Comparison of ENCODE assay signal across 39 cellular contexts in genomic region chr4:96189761-96190160, GRCh38.
"Had no signal": no experiment of that assay in that cellular context is flagged by ENCODE, and none has a peak within 500 bp of the region (broad histone marks: within the 10 kb centered on the region; RNA-seq: fewer than 3 reads in every experiment).

No MANE protein-coding gene starts in this region.

- H3K4me3 ChIP-seq: adrenal gland, ascending aorta, body of pancreas, cardiac muscle cell had no signal

- H3K4me3 Mint-ChIP-seq: activated naive CD4-positive, alpha-beta T cell treated with anti-CD3 and anti-CD28 coated beads for 36 hours; activated naive CD4-positive, alpha-beta T cell treated with anti-CD3 and anti-CD28 coated beads, Interleukin-2, amount 10 ng/mL, durations not matched to agents 7 days and 5 days; activated naive CD4-positive, alpha-beta T cell treated with anti-CD3 and anti-CD28 coated beads, Interleukin-2, amount 50 U/mL, for 24 hours; activated naive CD8-positive, alpha-beta T cell; activated naive CD8-positive, alpha-beta T cell treated with anti-CD3 and anti-CD28 coated beads for 36 hours; activated naive CD8-positive, alpha-beta T cell treated with anti-CD3 and anti-CD28 coated beads, Interleukin-2, amount 10 ng/mL, durations not matched to agents 7 days and 5 days; activated naive CD8-positive, alpha-beta T cell treated with anti-CD3 and anti-CD28 coated beads, Interleukin-2, amount 50 U/mL, for 24 hours; activated T-cell treated with anti-CD3 and anti-CD28 coated beads, Interleukin-2, amount 50 U/mL, for 24 hours; activated T-cell treated with anti-CD3 and anti-CD28 coated beads, Interleukin-2, amount 50 U/mL, for 4 hours; activated T-cell treated with anti-CD3 and anti-CD28 coated beads, Interleukin-2, amount 50 U/mL, for 72 hours; activated T-helper 1 cell treated with anti-CD3 and anti-CD28 coated beads, Interleukin-12 subunit alpha, Interleukin-12 subunit beta, Interleukin-2, Interleukin-4 antibody, amounts not matched to agents 30 ng/mL and 10 ng/mL and 1 ng/mL, durations not matched to agents 14 hours and 24 hours and 36 hours; activated T-helper 17 cell treated with anti-CD3 and anti-CD28 coated beads, Interleukin-2, amount 50 U/mL, for 72 hours; brain; central memory CD8-positive, alpha-beta T cell had no signal

- H3K9me3 ChIP-seq: adrenal gland, ascending aorta, body of pancreas had no signal

- H3K36me3 Mint-ChIP-seq: activated naive CD4-positive, alpha-beta T cell treated with anti-CD3 and anti-CD28 coated beads, Interleukin-2, amount 10 ng/mL, durations not matched to agents 7 days and 5 days; activated naive CD4-positive, alpha-beta T cell treated with anti-CD3 and anti-CD28 coated beads, Interleukin-2, amount 50 U/mL, for 24 hours; activated naive CD4-positive, alpha-beta T cell treated with anti-CD3 and anti-CD28 coated beads, Interleukin-2, amount 50 U/mL, for 72 hours; activated naive CD8-positive, alpha-beta T cell; activated naive CD8-positive, alpha-beta T cell treated with anti-CD3 and anti-CD28 coated beads for 36 hours; activated naive CD8-positive, alpha-beta T cell treated with anti-CD3 and anti-CD28 coated beads, Interleukin-2, amount 10 ng/mL, durations not matched to agents 7 days and 5 days; brain had no signal

- H3K9me3 Mint-ChIP-seq: activated naive CD8-positive, alpha-beta T cell treated with anti-CD3 and anti-CD28 coated beads, Interleukin-2, amount 50 U/mL, for 24 hours; activated T-helper 1 cell treated with anti-CD3 and anti-CD28 coated beads, Interleukin-12 subunit alpha, Interleukin-12 subunit beta, Interleukin-2, Interleukin-4 antibody, amounts not matched to agents 30 ng/mL and 10 ng/mL and 1 ng/mL, durations not matched to agents 14 hours and 24 hours and 36 hours; activated T-helper 17 cell treated with anti-CD3 and anti-CD28 coated beads, Interleukin-2, amount 50 U/mL, for 72 hours; activated T-helper 2 cell treated with anti-CD3 and anti-CD28 coated beads, Interferon-gamma antibody, Interleukin-2, Interleukin-4, amounts not matched to agents 10 μg/mL and 5 μg/mL and 100 μg/mL, durations not matched to agents 14 hours and 24 hours and 36 hours had no signal

- DNase-seq: activated effector memory CD4-positive, alpha-beta T cell treated with anti-CD3 and anti-CD28 coated beads, Interleukin-2, amount 50 U/mL, for 16 hours; activated effector memory CD4-positive, alpha-beta T cell treated with Interleukin-2 at 50 U/mL for 16 hours; activated gamma-delta T cell; activated gamma-delta T cell treated with Interleukin-2 at 50 U/mL for 16 hours; activated naive CD4-positive, alpha-beta T cell; activated naive CD4-positive, alpha-beta T cell treated with anti-CD3 and anti-CD28 coated beads for 36 hours; activated naive CD4-positive, alpha-beta T cell treated with anti-CD3 and anti-CD28 coated beads, Interleukin-2, amount 10 ng/mL, durations not matched to agents 7 days and 5 days; activated naive CD4-positive, alpha-beta T cell treated with anti-CD3 and anti-CD28 coated beads, Interleukin-2, amount 50 U/mL, for 16 hours; activated naive CD4-positive, alpha-beta T cell treated with Interleukin-2 at 50 U/mL for 16 hours; activated naive CD8-positive, alpha-beta T cell treated with anti-CD3 and anti-CD28 coated beads for 36 hours; activated naive CD8-positive, alpha-beta T cell treated with anti-CD3 and anti-CD28 coated beads, Interleukin-2, amount 10 ng/mL, durations not matched to agents 7 days and 5 days; activated naive CD8-positive, alpha-beta T cell treated with anti-CD3 and anti-CD28 coated beads, Interleukin-2, amount 50 U/mL, for 24 hours; activated T-cell treated with anti-CD3 and anti-CD28 coated beads for 4 hours; activated T-cell treated with anti-CD3 and anti-CD28 coated beads, Interleukin-2, amount 50 U/mL, for 1 hour; activated T-cell treated with anti-CD3 and anti-CD28 coated beads, Interleukin-2, amount 50 U/mL, for 24 hours; activated T-cell treated with anti-CD3 and anti-CD28 coated beads, Interleukin-2, amount 50 U/mL, for 4 hours; activated T-cell treated with anti-CD3 and anti-CD28 coated beads, Interleukin-2, amount 50 U/mL, for 48 hours; activated T-cell treated with anti-CD3 and anti-CD28 coated beads, Interleukin-2, amount 50 U/mL, for 72 hours; adrenal gland; amniotic stem cell; amygdala; anterior cingulate cortex; aorta; body of pancreas; brain microvascular endothelial cell; caudate nucleus; central memory CD4-positive, alpha-beta T cell; cerebellar nuclear complex had no signal

- H3K27ac Mint-ChIP-seq: activated naive CD4-positive, alpha-beta T cell treated with anti-CD3 and anti-CD28 coated beads for 36 hours; activated naive CD4-positive, alpha-beta T cell treated with anti-CD3 and anti-CD28 coated beads, Interleukin-2, amount 10 ng/mL, durations not matched to agents 7 days and 5 days; activated naive CD4-positive, alpha-beta T cell treated with anti-CD3 and anti-CD28 coated beads, Interleukin-2, amount 50 U/mL, for 24 hours; activated naive CD4-positive, alpha-beta T cell treated with anti-CD3 and anti-CD28 coated beads, Interleukin-2, amount 50 U/mL, for 72 hours; activated naive CD8-positive, alpha-beta T cell; activated naive CD8-positive, alpha-beta T cell treated with anti-CD3 and anti-CD28 coated beads for 36 hours; activated naive CD8-positive, alpha-beta T cell treated with anti-CD3 and anti-CD28 coated beads, Interleukin-2, amount 10 ng/mL, durations not matched to agents 7 days and 5 days; activated naive CD8-positive, alpha-beta T cell treated with anti-CD3 and anti-CD28 coated beads, Interleukin-2, amount 50 U/mL, for 24 hours; activated T-cell treated with anti-CD3 and anti-CD28 coated beads, Interleukin-2, amount 50 U/mL, for 24 hours; activated T-cell treated with anti-CD3 and anti-CD28 coated beads, Interleukin-2, amount 50 U/mL, for 72 hours; activated T-helper 1 cell treated with anti-CD3 and anti-CD28 coated beads, Interleukin-12 subunit alpha, Interleukin-12 subunit beta, Interleukin-2, Interleukin-4 antibody, amounts not matched to agents 30 ng/mL and 10 ng/mL and 1 ng/mL, durations not matched to agents 14 hours and 24 hours and 36 hours; activated T-helper 17 cell treated with anti-CD3 and anti-CD28 coated beads, Interleukin-2, amount 50 U/mL, for 72 hours; activated T-helper 2 cell treated with anti-CD3 and anti-CD28 coated beads, Interferon-gamma antibody, Interleukin-2, Interleukin-4, amounts not matched to agents 10 μg/mL and 5 μg/mL and 100 μg/mL, durations not matched to agents 14 hours and 24 hours and 36 hours; brain had no signal

- H3K4me1 Mint-ChIP-seq: activated naive CD4-positive, alpha-beta T cell treated with anti-CD3 and anti-CD28 coated beads, Interleukin-2, amount 10 ng/mL, durations not matched to agents 7 days and 5 days; activated naive CD4-positive, alpha-beta T cell treated with anti-CD3 and anti-CD28 coated beads, Interleukin-2, amount 50 U/mL, for 24 hours; activated naive CD8-positive, alpha-beta T cell treated with anti-CD3 and anti-CD28 coated beads for 36 hours; activated naive CD8-positive, alpha-beta T cell treated with anti-CD3 and anti-CD28 coated beads, Interleukin-2, amount 10 ng/mL, durations not matched to agents 7 days and 5 days; activated naive CD8-positive, alpha-beta T cell treated with anti-CD3 and anti-CD28 coated beads, Interleukin-2, amount 50 U/mL, for 24 hours; activated T-helper 17 cell treated with anti-CD3 and anti-CD28 coated beads, Interleukin-2, amount 50 U/mL, for 72 hours; brain; central memory CD8-positive, alpha-beta T cell had no signal

- H3K27ac ChIP-seq: adrenal gland, ascending aorta, body of pancreas, brain microvascular endothelial cell, cardiac muscle cell had no signal

- FAIRE-seq: astrocyte had no signal

- H3K4me1 ChIP-seq: adrenal gland, ascending aorta, body of pancreas had no signal

- ATAC-seq: activated naive CD4-positive, alpha-beta T cell treated with anti-CD3 and anti-CD28 coated beads, Interleukin-2, amount 50 U/mL, for 72 hours; activated naive CD8-positive, alpha-beta T cell treated with anti-CD3 and anti-CD28 coated beads, Interleukin-2, amount 50 U/mL, for 24 hours; activated T-cell treated with anti-CD3 and anti-CD28 coated beads, Interleukin-2, amount 50 U/mL, for 4 hours; activated T-cell treated with anti-CD3 and anti-CD28 coated beads, Interleukin-2, amount 50 U/mL, for 72 hours; activated T-helper 17 cell treated with anti-CD3 and anti-CD28 coated beads, Interleukin-2, amount 50 U/mL, for 72 hours; body of pancreas had no signal

- H3K27me3 Mint-ChIP-seq: activated naive CD4-positive, alpha-beta T cell treated with anti-CD3 and anti-CD28 coated beads, Interleukin-2, amount 10 ng/mL, durations not matched to agents 7 days and 5 days; activated naive CD4-positive, alpha-beta T cell treated with anti-CD3 and anti-CD28 coated beads, Interleukin-2, amount 50 U/mL, for 24 hours; activated naive CD8-positive, alpha-beta T cell; activated naive CD8-positive, alpha-beta T cell treated with anti-CD3 and anti-CD28 coated beads for 36 hours; activated naive CD8-positive, alpha-beta T cell treated with anti-CD3 and anti-CD28 coated beads, Interleukin-2, amount 10 ng/mL, durations not matched to agents 7 days and 5 days; activated naive CD8-positive, alpha-beta T cell treated with anti-CD3 and anti-CD28 coated beads, Interleukin-2, amount 50 U/mL, for 24 hours; activated T-cell treated with anti-CD3 and anti-CD28 coated beads, Interleukin-2, amount 50 U/mL, for 24 hours; activated T-helper 17 cell treated with anti-CD3 and anti-CD28 coated beads, Interleukin-2, amount 50 U/mL, for 72 hours; central memory CD8-positive, alpha-beta T cell had no signal

- H3K36me3 ChIP-seq: adrenal gland, ascending aorta, brain microvascular endothelial cell, cardiac muscle cell had no signal

- H3K27me3 ChIP-seq: adrenal gland, ascending aorta, body of pancreas, brain microvascular endothelial cell, cardiac muscle cell had no signal
